Comparison of ENCODE assay signal across 8 cellular contexts in genomic region chr11:128507936-128508335, GRCh38.
A peak's percentile ranks its signal among the peaks of the same experiment; 100 is the strongest.
DNase-seq lines count a peak whose midpoint lies in the region; ATAC-seq and TF ChIP-seq lines count a peak whose summit lies in the region.

No MANE protein-coding gene starts in this region.

- H2AFZ ChIP-seq in PC-3 (ENCODE audit: low read length): no peak overlapping the region

- intact Hi-C loops in PC-3 (cut with micrococcal nuclease): loop anchor here (1.0 kb wide), 2 partner anchors 11 to 12 kb away; no protein-coding TSS in a partner anchor

- ATAC-seq in CD4-positive, CD25-positive, alpha-beta regulatory T cell (ENCODE audit: low read depth in 2 of 2): no peak
- ATAC-seq in PC-3: no peak
- peak; percentile 13 to 38 for ATAC-seq in natural killer cell treated with Interleukin-12 subunit alpha and Interleukin-12 subunit beta and Interleukin-15 and Interleukin-18, amount 100 ng/mL, for 72 hours

- no peaks in the 10 kb centered on the region for H3K9me2 ChIP-seq in PC-3 (replicated peaks; ENCODE audit: low read length)

- CTCF ChIA-PET in PC-3 (lab: Charles Lee): interaction anchor here (0.6 kb wide), 1 partner anchor 124 kb away, joined by 4 read pairs; no protein-coding TSS in a partner anchor

- POLR2A ChIA-PET in PC-3 (lab: Charles Lee; ENCODE audit: unreplicated experiment): interaction anchor here (0.5 to 0.6 kb wide), 2 partner anchors 16 to 1279 kb away, joined by 3 read pairs; no protein-coding TSS in a partner anchor

- peaks cover 73% of the 10 kb centered on the region for H3K36me3 ChIP-seq in CD4-positive, CD25-positive, alpha-beta regulatory T cell (ENCODE audit: control insufficient read depth, insufficient read depth, low read length)
- peaks cover 26% of the 10 kb centered on the region for H3K36me3 ChIP-seq in PC-3 (ENCODE audit: low read depth, low read length)

- peak overlapping the region; percentile 96 to 99 (median 98) for H3K4me3 Mint-ChIP-seq in CD4-positive, CD25-positive, alpha-beta regulatory T cell
- H3K4me3 Mint-ChIP-seq in natural killer cell treated with Interleukin-12 subunit alpha and Interleukin-12 subunit beta and Interleukin-15 and Interleukin-18, amount 100 ng/mL, for 72 hours: peak overlapping the region; percentile 98

- H3F3A ChIP-seq in PC-3 (ENCODE audit: low read length, unreplicated experiment): peaks cover 13% of the 10 kb centered on the region

- peak overlapping the region; percentile 97 for H3K27ac ChIP-seq in CD4-positive, CD25-positive, alpha-beta regulatory T cell (ENCODE audit: insufficient read depth, low read length, poor library complexity, severe bottlenecking)
- peak overlapping the region; percentile 85 for H3K27ac ChIP-seq in PC-3 (ENCODE audit: low read length)

- no peaks in the 10 kb centered on the region for H3K27me3 ChIP-seq in CD4-positive, CD25-positive, alpha-beta regulatory T cell (ENCODE audit: control insufficient read depth, insufficient read depth, low read length)
- H3K27me3 ChIP-seq in PC-3 (ENCODE audit: low read length): no peaks in the 10 kb centered on the region

- peaks cover 39 to 100% (median 86%) of the 10 kb centered on the region in 4 donors for H3K4me1 Mint-ChIP-seq in CD4-positive, CD25-positive, alpha-beta regulatory T cell
- H3K4me1 Mint-ChIP-seq in natural killer cell treated with Interleukin-12 subunit alpha and Interleukin-12 subunit beta and Interleukin-15 and Interleukin-18, amount 100 ng/mL, for 72 hours (ENCODE audit: low read depth in 2 of 2): peaks cover 92 to 97% of the 10 kb centered on the region in 2 donors

- peak overlapping the region; percentile 100 for H3K4me3 ChIP-seq in CD4-positive, CD25-positive, alpha-beta regulatory T cell (ENCODE audit: low read depth, low read length)
- peak overlapping the region; percentile 54 for H3K4me3 ChIP-seq in PC-3 (ENCODE audit: low read length)
- peak overlapping the region; percentile 41 for H3K4me3 ChIP-seq in epithelial cell of esophagus (ENCODE audit: low read length)

- H3K9me3 ChIP-seq in CD4-positive, CD25-positive, alpha-beta regulatory T cell (ENCODE audit: control insufficient read depth in 2 of 2, low read length in 2 of 2): no peaks in the 10 kb centered on the region
- H3K9me3 ChIP-seq in PC-3 (ENCODE audit: low read length): no peaks in the 10 kb centered on the region

- TF ChIP-seq CTCF in PC-3 (conservative IDR thresholded peaks at IDR 0.05; ENCODE audit: low read depth, low read length): no peak
- TF ChIP-seq CTCF in epithelial cell of esophagus (IDR thresholded peaks at IDR 0.05; ENCODE audit: insufficient read depth, low read depth, low read length, missing control alignments): no peak

- H3K4me1 ChIP-seq in CD4-positive, CD25-positive, alpha-beta regulatory T cell (ENCODE audit: control insufficient read depth, insufficient read depth, low read length, poor library complexity, severe bottlenecking): peaks cover 100% of the 10 kb centered on the region
- H3K4me1 ChIP-seq in PC-3 (ENCODE audit: insufficient read depth, low read length): peaks cover 79% of the 10 kb centered on the region

- peaks cover 90% of the 10 kb centered on the region for H3K36me3 Mint-ChIP-seq in CD4-positive, CD25-positive, alpha-beta regulatory T cell
- H3K36me3 Mint-ChIP-seq in natural killer cell treated with Interleukin-12 subunit alpha and Interleukin-12 subunit beta and Interleukin-15 and Interleukin-18, amount 100 ng/mL, for 72 hours: peaks cover 62% of the 10 kb centered on the region

- H3K79me2 ChIP-seq in PC-3 (ENCODE audit: low read length): peaks cover 95% of the 10 kb centered on the region

- H4K20me1 ChIP-seq in PC-3 (ENCODE audit: low read length): no peaks in the 10 kb centered on the region

- DNase-seq in CD4-positive, CD25-positive, alpha-beta regulatory T cell: no peak
- no peak for DNase-seq in PC-3
- no peak for DNase-seq in epithelial cell of esophagus (ENCODE audit: low read depth)
- no peak for DNase-seq in natural killer cell treated with Interleukin-12 subunit alpha and Interleukin-12 subunit beta and Interleukin-15 and Interleukin-18, amount 100 ng/mL, for 72 hours (ENCODE audit: low spot score)
- DNase-seq in SHP77 treated with DMSO at 0.1 percent for 48 hours (lab: John Stamatoyannopoulos, UW): no peak
- DNase-seq in occipital lobe (lab: John Stamatoyannopoulos, UW): no peak
- DNase-seq in NK-92 (lab: John Stamatoyannopoulos, UW; ENCODE audit: unreplicated experiment): no peak
- DNase-seq in A172 (ENCODE audit: low spot score): no peak

- H3K9ac ChIP-seq in PC-3 (ENCODE audit: low read length): peak overlapping the region; percentile 56

- no peaks in the 10 kb centered on the region for H3K27me3 Mint-ChIP-seq in CD4-positive, CD25-positive, alpha-beta regulatory T cell
- H3K27me3 Mint-ChIP-seq in natural killer cell treated with Interleukin-12 subunit alpha and Interleukin-12 subunit beta and Interleukin-15 and Interleukin-18, amount 100 ng/mL, for 72 hours: no peaks in the 10 kb centered on the region

- H3K27ac Mint-ChIP-seq in CD4-positive, CD25-positive, alpha-beta regulatory T cell: peak overlapping the region; percentile 96 to 99 (median 98)
- H3K27ac Mint-ChIP-seq in natural killer cell treated with Interleukin-12 subunit alpha and Interleukin-12 subunit beta and Interleukin-15 and Interleukin-18, amount 100 ng/mL, for 72 hours: peak overlapping the region; percentile 95 to 96

- BruUV-seq in PC-3 (replicated peaks; lab: Mats Ljungman, UMichigan): no TSS peak

- H3K4me2 ChIP-seq in PC-3 (ENCODE audit: low read length): peak overlapping the region; percentile 79

- no peaks in the 10 kb centered on the region for H3K9me3 Mint-ChIP-seq in CD4-positive, CD25-positive, alpha-beta regulatory T cell
- H3K9me3 Mint-ChIP-seq in natural killer cell treated with Interleukin-12 subunit alpha and Interleukin-12 subunit beta and Interleukin-15 and Interleukin-18, amount 100 ng/mL, for 72 hours: no peaks in the 10 kb centered on the region

Comparison
In these comparisons a context has a peak if more than half of its experiments do, and no peak if none do; other contexts are left out.
1. ATAC-seq: peak in natural killer cell treated with Interleukin-12 subunit alpha and Interleukin-12 subunit beta and Interleukin-15 and Interleukin-18, amount 100 ng/mL, for 72 hours (2 of 2); none in CD4-positive, CD25-positive, alpha-beta regulatory T cell (0 of 2) and PC-3 (single experiment).
2. H3K4me3 ChIP-seq: peak in every context shown above with its lines; median percentile 100 in CD4-positive, CD25-positive, alpha-beta regulatory T cell; 54 in PC-3; 41 in epithelial cell of esophagus.